1 cellular context compared by ENCODE assay signal in genomic region chr11:33996498-33997454, GRCh38.
A peak's percentile ranks its signal among the peaks of the same experiment; 100 is the strongest.
TF ChIP-seq lines count a peak whose summit lies in the region.

No MANE protein-coding gene starts in this region.

TF ChIP-seq in GM12878, 131 proteins besides CTCF, POLR2A, EP300 and RAD21 (continued from another document):
- TF ChIP-seq ATF2 (IDR thresholded peaks at IDR 0.05; ENCODE audit: low read length): no peak
- no peak for TF ChIP-seq USF2 (IDR thresholded peaks at IDR 0.05; ENCODE audit: borderline replicate concordance, low read depth, low read length)
- TF ChIP-seq PRDM15 (CRISPR knock-in tag; IDR thresholded peaks at IDR 0.05): no peak
- no peak for TF ChIP-seq BCL11A (IDR thresholded peaks at IDR 0.05; ENCODE audit: low read depth, low read length)
- TF ChIP-seq WRNIP1 (IDR thresholded peaks at IDR 0.05; ENCODE audit: borderline replicate concordance, low read depth, low read length): no peak
- no peak for TF ChIP-seq IKZF1 (conservative IDR thresholded peaks at IDR 0.05)
- peak; percentile 60; the same call in 1 of the 2 replicates for TF ChIP-seq SMARCA5 (IDR thresholded peaks at IDR 0.05)
- no peak for TF ChIP-seq DPF2 (IDR thresholded peaks at IDR 0.05)
- no peak for TF ChIP-seq HCFC1 (IDR thresholded peaks at IDR 0.05; ENCODE audit: low read length)
- TF ChIP-seq BHLHE40 (IDR thresholded peaks at IDR 0.05; ENCODE audit: borderline replicate concordance in 1 of 2, low read depth in 2 of 2, low read length in 1 of 2): 0 out of 4 replicates have a peak, but pooled peaks of 1 of the 2 experiments have one; percentile 19
- no peak for TF ChIP-seq HDAC2 (IDR thresholded peaks at IDR 0.05)
- TF ChIP-seq NR2C1 (IDR thresholded peaks at IDR 0.05): no peak
- no peak for TF ChIP-seq BMI1 (IDR thresholded peaks at IDR 0.05; ENCODE audit: borderline replicate concordance)
- no peak for TF ChIP-seq ATF7 (IDR thresholded peaks at IDR 0.05; ENCODE audit: low read depth)
- TF ChIP-seq YY1 (IDR thresholded peaks at IDR 0.05; ENCODE audit: low read depth, low read length): peak; percentile 75
- TF ChIP-seq KLF5 (IDR thresholded peaks at IDR 0.05; ENCODE audit: partially characterized antibody): no peak
- peak; percentile 95 for TF ChIP-seq SMC3 (IDR thresholded peaks at IDR 0.05; ENCODE audit: borderline replicate concordance, low read length)
- no peak for TF ChIP-seq MTA3 (IDR thresholded peaks at IDR 0.05; ENCODE audit: borderline replicate concordance, low read length)
- TF ChIP-seq TCF7 (IDR thresholded peaks at IDR 0.05; ENCODE audit: borderline replicate concordance): no peak
- no peak for TF ChIP-seq NBN (IDR thresholded peaks at IDR 0.05)
- no peak for TF ChIP-seq ZNF384 (IDR thresholded peaks at IDR 0.05; ENCODE audit: borderline replicate concordance, low read depth, low read length)
- 0 out of 2 replicates have a peak, but pooled peaks have one; percentile 14 for TF ChIP-seq MAX (IDR thresholded peaks at IDR 0.05; ENCODE audit: low read depth, low read length)
- no peak for TF ChIP-seq SREBF1 (IDR thresholded peaks at IDR 0.05; ENCODE audit: low read length)
- TF ChIP-seq RUNX3 (IDR thresholded peaks at IDR 0.05; ENCODE audit: low read length): no peak
- no peak for TF ChIP-seq HDGF (IDR thresholded peaks at IDR 0.05)
- TF ChIP-seq TARDBP (IDR thresholded peaks at IDR 0.05; ENCODE audit: borderline replicate concordance): no peak
- no peak for TF ChIP-seq NRF1 (conservative IDR thresholded peaks at IDR 0.05; ENCODE audit: low read depth, low read length)
